In genomic region chr5:68371607-68372006, GRCh38 we compare ENCODE assay signal across 8 cellular contexts.
"Had no signal": no experiment of that assay in that cellular context is flagged by ENCODE, and none has a peak within 500 bp of the region (broad histone marks: within the 10 kb centered on the region; RNA-seq: fewer than 3 reads in every experiment).

No MANE protein-coding gene starts in this region.

- DNase-seq: H9, HCEC 1CT, IMR-90, KBM-7 had no signal

- H3K4me1 Mint-ChIP-seq: GM23338 had no signal

- H3K27ac Mint-ChIP-seq: GM23338 had no signal

- ATAC-seq: GM23338 had no signal

- H2AFZ ChIP-seq: GM23338 had no signal

- H3K4me2 ChIP-seq: GM23338 had no signal

- H3K4me3 Mint-ChIP-seq: GM23338, H9 had no signal

- H3K4me3 ChIP-seq: GM23338 had no signal

- FAIRE-seq: H1, H54, HTR-8/SVneo had no signal

- H3K9me3 Mint-ChIP-seq: GM23338 had no signal
